8 cellular contexts compared by ENCODE assay signal in the genomic region with DNA sequence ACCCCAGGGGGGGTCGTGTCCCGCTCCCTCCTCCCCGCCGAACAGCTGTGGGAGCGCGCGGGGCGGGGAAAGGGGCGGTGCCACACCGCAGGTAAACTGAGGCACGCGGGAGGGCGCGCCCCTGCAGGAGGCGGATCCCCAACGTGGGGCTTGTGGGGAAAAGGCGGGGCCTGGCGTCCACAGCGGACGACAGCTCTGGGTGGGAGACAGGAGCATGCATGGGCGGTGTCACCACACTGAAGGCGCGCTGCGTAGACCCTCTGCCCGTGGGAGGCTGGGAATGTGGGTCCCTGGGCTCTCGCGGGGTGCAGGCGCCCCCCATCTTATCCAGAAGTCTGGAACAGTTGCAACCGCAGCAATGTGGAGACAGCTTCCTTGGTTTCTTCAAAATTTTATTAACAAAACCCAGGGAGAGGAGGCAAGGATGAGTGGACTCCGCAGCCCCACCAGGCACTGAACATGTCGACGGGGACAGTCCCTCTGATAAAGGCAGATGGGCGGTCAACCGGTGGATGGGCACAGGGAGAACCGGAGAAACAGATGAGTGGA. TPM values are rescaled to one million over a fixed set of nuclear protein-coding genes. Genes with fewer than 3 reads are reported as not detected.
A peak's percentile ranks its signal among the peaks of the same experiment; 100 is the strongest.
DNase-seq lines count a peak whose midpoint lies in the region; ATAC-seq, FAIRE-seq and TF ChIP-seq lines count a peak whose summit lies in the region.

No MANE protein-coding gene starts in this region.

- H3K36me3 Mint-ChIP-seq in natural killer cell = no peaks in the 10 kb centered on the region

- H4K20me1 ChIP-seq in BLaER1 = peaks cover 42% of the 10 kb centered on the region; the same call in 1 of the 2 replicates

- peak overlapping the region; percentile 92 to 99 for H3K27ac Mint-ChIP-seq in natural killer cell

- no peak for TF ChIP-seq CTCF in LNCaP clone FGC (IDR thresholded peaks at IDR 0.05; ENCODE audit: control insufficient read depth, extremely low read depth, insufficient read depth)
- TF ChIP-seq CTCF in natural killer cell (IDR thresholded peaks at IDR 0.05) = no peak

- no peak for FAIRE-seq in GM12892 (lab: Jason Lieb, UNC)

- H3K27me3 Mint-ChIP-seq in natural killer cell (ENCODE audit: low read depth in 2 of 2) = no peaks in the 10 kb centered on the region

- DNase-seq in LNCaP clone FGC (ENCODE audit: low read depth) (no peak), natural killer cell (no peak), SHP77 treated with DMSO at 0.1 percent for 48 hours (lab: John Stamatoyannopoulos, UW) (no peak), T1000 (lab: John Stamatoyannopoulos, UW) (no peak), CD1c-positive myeloid dendritic cell (ENCODE audit: extremely low spot score) (no peak), GM12892 (ENCODE audit: insufficient read length) (no peak)
- DNase-seq in effector memory CD4-positive, alpha-beta T cell = no peak

- H3K4me1 ChIP-seq in BLaER1 = peaks cover 44% of the 10 kb centered on the region
- peaks cover 30% of the 10 kb centered on the region for H3K4me1 ChIP-seq in effector memory CD4-positive, alpha-beta T cell (ENCODE audit: control insufficient read depth, insufficient read depth, low read length, poor library complexity, severe bottlenecking)

- no peak for ATAC-seq in natural killer cell

- H3K36me3 ChIP-seq in BLaER1 = peaks cover 67% of the 10 kb centered on the region
- H3K36me3 ChIP-seq in effector memory CD4-positive, alpha-beta T cell (ENCODE audit: control insufficient read depth, insufficient read depth, low read length) = peaks cover 26% of the 10 kb centered on the region

- no peak for TF ChIP-seq POLR2A in GM12892 (IDR thresholded peaks at IDR 0.05; ENCODE audit: low read depth, low read length)

- no peaks in the 10 kb centered on the region for H3K9me3 Mint-ChIP-seq in natural killer cell

- H3K27ac ChIP-seq in BLaER1 = peak overlapping the region; percentile 91
- peak overlapping the region; percentile 86 for H3K27ac ChIP-seq in effector memory CD4-positive, alpha-beta T cell (ENCODE audit: insufficient read depth, low read length, poor library complexity, severe bottlenecking)

- H3K4me3 Mint-ChIP-seq in natural killer cell = peak overlapping the region; percentile 94

- no peaks in the 10 kb centered on the region for H3K27me3 ChIP-seq in BLaER1
- H3K27me3 ChIP-seq in effector memory CD4-positive, alpha-beta T cell (replicated peaks; ENCODE audit: control insufficient read depth, insufficient read depth, low read length, poor library complexity, severe bottlenecking) = no peaks in the 10 kb centered on the region

- H3K4me1 Mint-ChIP-seq in natural killer cell = peaks cover 34 to 80% of the 10 kb centered on the region in 2 donors

- peak overlapping the region; percentile 89 for H3K4me3 ChIP-seq in BLaER1
- peak overlapping the region; percentile 99 for H3K4me3 ChIP-seq in LNCaP clone FGC (ENCODE audit: low read depth, low read length)
- H3K4me3 ChIP-seq in effector memory CD4-positive, alpha-beta T cell (ENCODE audit: insufficient read depth, low read depth, low read length, poor library complexity, severe bottlenecking) = peak overlapping the region; percentile 72

- peak overlapping the region; percentile 96 for H3K4me2 ChIP-seq in BLaER1

- H3K9ac ChIP-seq in BLaER1 = peak overlapping the region; percentile 93

- H3K9me3 ChIP-seq in BLaER1 = no peaks in the 10 kb centered on the region
- H3K9me3 ChIP-seq in effector memory CD4-positive, alpha-beta T cell (ENCODE audit: control insufficient read depth, low read length) = no peaks in the 10 kb centered on the region

- intact Hi-C loops in natural killer cell (cut with micrococcal nuclease) = loop anchor here (1.0 to 10.0 kb wide), 5 partner anchors 16 to 790 kb away; a partner anchor contains a TSS

RNA-seq across cellular contexts. Expression of a gene that starts 0.7 kb away (rescaled TPM):
- 100 to 1,000 TPM; 106 to 113 (median 111) TPM for total RNA-seq in natural killer cell
- 47.7 TPM for polyA plus RNA-seq in GM12892 (2012; ENCODE audit: missing spikeins)

RNA-seq across cellular contexts. Expression of a gene that starts 5.4 kb away (rescaled TPM):
- 100 to 1,000 TPM; 146 to 173 (median 153) TPM for total RNA-seq in natural killer cell
- 108 TPM for polyA plus RNA-seq in GM12892 (2012; ENCODE audit: missing spikeins)

RNA-seq across cellular contexts. Expression of a gene that starts 15.8 kb away (rescaled TPM):
- under 1 TPM; 0.20 to 0.24 (median 0.20) TPM for total RNA-seq in natural killer cell
- polyA plus RNA-seq in GM12892 (2012; ENCODE audit: missing spikeins) = 0.23 TPM
